Comparison of ENCODE assay signal across 28 cellular contexts in genomic region chr15:100672959-100673358, GRCh38.
"Had no signal": no experiment of that assay in that cellular context is flagged by ENCODE, and none has a peak within 500 bp of the region (broad histone marks: within the 10 kb centered on the region; RNA-seq: fewer than 3 reads in every experiment).

No MANE protein-coding gene starts in this region.

- H3K4me1 ChIP-seq: right lobe of liver, uterus had no signal

- H3K36me3 ChIP-seq: heart left ventricle, ovary, right lobe of liver, thoracic aorta, uterus, WERI-Rb-1 had no signal

- H3K27ac ChIP-seq: heart left ventricle, ovary, right lobe of liver, thoracic aorta, WERI-Rb-1 had no signal

- ATAC-seq: activated CD4-positive, CD25-positive, alpha-beta regulatory T cell treated with anti-CD3 and anti-CD28 coated beads, Interleukin-2, amount 50 U/mL, for 24 hours; effector memory CD8-positive, alpha-beta T cell; heart left ventricle; left colon; naive thymus-derived CD4-positive, alpha-beta T cell; right lobe of liver; stimulated activated naive CD8-positive, alpha-beta T cell treated with anti-CD3 and anti-CD28 coated beads, Interleukin-15, Interleukin-2, amounts not matched to agents 100 U/mL and 50 U/mL, for 24 hours had no signal

- H3K4me3 ChIP-seq: heart left ventricle, ovary, right lobe of liver, thoracic aorta, uterus had no signal

- DNase-seq: activated CD4-positive, alpha-beta T cell treated with anti-CD3 and anti-CD28 coated beads for 48 hours; activated CD4-positive, alpha-beta T cell treated with anti-CD3 and anti-CD28 coated beads, Interleukin-2, amount 50 U/mL, for 48 hours; activated CD8-positive, alpha-beta memory T cell treated with anti-CD3 and anti-CD28 coated beads for 24 hours; activated effector memory CD4-positive, alpha-beta T cell treated with anti-CD3 and anti-CD28 coated beads, Interleukin-2, amount 50 U/mL, for 16 hours; activated naive CD4-positive, alpha-beta T cell treated with anti-CD3 and anti-CD28 coated beads for 36 hours; amygdala; caudate nucleus; cortex of kidney; effector memory CD8-positive, alpha-beta T cell; erythroblast; foreskin fibroblast; heart left ventricle; hypothalamus; immature natural killer cell; kidney; left colon; mammary epithelial cell; naive thymus-derived CD4-positive, alpha-beta T cell; ovary; right lobe of liver; stimulated activated CD4-positive, alpha-beta T cell treated with anti-CD3 and anti-CD28 coated beads, Interleukin-4, amount 100 ng/mL, for 1 hour; stimulated activated naive CD8-positive, alpha-beta T cell treated with anti-CD3 and anti-CD28 coated beads, Interleukin-15, Interleukin-2, amounts not matched to agents 100 U/mL and 50 U/mL, for 24 hours; T1000; trophoblast cell; WERI-Rb-1 had no signal

- H3K9me3 ChIP-seq: ovary, right lobe of liver, thoracic aorta, uterus had no signal

- H3K27me3 ChIP-seq: ovary, uterus had no signal
